In the genomic region with DNA sequence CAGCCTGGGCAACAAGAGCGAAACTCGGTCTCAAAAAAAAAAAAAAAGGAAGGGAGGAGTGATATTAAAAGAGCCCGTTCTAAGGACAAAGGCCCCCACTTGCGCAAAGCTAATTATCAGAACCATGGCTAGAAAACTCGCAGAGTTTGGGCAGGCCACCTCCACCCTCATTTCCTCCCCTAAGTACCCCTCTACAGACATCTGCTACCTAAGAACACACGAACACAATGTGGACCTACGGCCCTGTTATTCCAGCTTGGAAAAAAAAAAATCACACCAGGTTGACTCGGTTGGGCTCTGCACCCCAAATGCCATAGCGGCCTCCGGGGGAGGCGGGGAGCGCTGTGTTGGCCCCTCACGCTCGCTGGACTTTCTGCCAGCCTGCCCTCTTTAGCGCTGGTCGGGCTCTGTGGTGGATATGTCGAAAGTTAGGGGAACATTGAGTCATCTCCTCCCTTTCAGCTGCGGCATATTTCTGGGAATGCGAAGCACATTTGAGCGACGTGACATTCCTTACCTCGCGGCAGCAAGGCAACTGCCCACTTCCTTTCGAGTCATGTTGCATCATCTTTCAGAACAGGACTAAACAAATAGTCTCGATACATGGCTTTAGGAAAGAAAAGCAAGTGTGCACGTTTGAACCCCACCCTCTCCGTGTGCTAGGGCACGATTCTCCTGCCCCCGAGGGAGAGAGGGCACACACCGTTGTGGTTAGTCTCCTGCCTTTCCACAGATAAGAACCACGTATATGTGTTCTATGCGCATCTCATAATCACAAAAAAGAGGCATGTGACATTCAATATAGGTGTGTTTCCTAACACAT, we compare ENCODE assay signal across 1 cellular context.
TF ChIP-seq lines count a peak whose summit lies in the region.

No MANE protein-coding gene starts in this region.

TF ChIP-seq in K562, 482 proteins besides CTCF, POLR2A, EP300 and RAD21 (continued from another document and continues in another):
- TF ChIP-seq, protein P1, sequence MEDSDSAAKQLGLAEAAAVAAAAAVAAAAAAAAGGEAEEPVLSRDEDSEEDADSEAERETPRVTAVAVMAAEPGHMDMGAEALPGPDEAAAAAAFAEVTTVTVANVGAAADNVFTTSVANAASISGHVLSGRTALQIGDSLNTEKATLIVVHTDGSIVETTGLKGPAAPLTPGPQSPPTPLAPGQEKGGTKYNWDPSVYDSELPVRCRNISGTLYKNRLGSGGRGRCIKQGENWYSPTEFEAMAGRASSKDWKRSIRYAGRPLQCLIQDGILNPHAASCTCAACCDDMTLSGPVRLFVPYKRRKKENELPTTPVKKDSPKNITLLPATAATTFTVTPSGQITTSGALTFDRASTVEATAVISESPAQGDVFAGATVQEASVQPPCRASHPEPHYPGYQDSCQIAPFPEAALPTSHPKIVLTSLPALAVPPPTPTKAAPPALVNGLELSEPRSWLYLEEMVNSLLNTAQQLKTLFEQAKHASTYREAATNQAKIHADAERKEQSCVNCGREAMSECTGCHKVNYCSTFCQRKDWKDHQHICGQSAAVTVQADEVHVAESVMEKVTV (CRISPR knock-in tag; IDR thresholded peaks at IDR 0.05): peak; percentile 37; the same call in 1 of the 2 replicates
- peak; percentile 85 for TF ChIP-seq MYC (IDR thresholded peaks at IDR 0.05; ENCODE audit: low read depth, low read length)
- no peak for TF ChIP-seq MYC (CRISPR knock-in tag; IDR thresholded peaks at IDR 0.05; ENCODE audit: borderline replicate concordance, low read depth)
- TF ChIP-seq NR2C2 (CRISPR knock-in tag; IDR thresholded peaks at IDR 0.05): no peak
- peak; percentile 63; the same call in 1 of the 2 replicates for TF ChIP-seq NR2C2 (tag; IDR thresholded peaks at IDR 0.05)
- TF ChIP-seq, protein P2, sequence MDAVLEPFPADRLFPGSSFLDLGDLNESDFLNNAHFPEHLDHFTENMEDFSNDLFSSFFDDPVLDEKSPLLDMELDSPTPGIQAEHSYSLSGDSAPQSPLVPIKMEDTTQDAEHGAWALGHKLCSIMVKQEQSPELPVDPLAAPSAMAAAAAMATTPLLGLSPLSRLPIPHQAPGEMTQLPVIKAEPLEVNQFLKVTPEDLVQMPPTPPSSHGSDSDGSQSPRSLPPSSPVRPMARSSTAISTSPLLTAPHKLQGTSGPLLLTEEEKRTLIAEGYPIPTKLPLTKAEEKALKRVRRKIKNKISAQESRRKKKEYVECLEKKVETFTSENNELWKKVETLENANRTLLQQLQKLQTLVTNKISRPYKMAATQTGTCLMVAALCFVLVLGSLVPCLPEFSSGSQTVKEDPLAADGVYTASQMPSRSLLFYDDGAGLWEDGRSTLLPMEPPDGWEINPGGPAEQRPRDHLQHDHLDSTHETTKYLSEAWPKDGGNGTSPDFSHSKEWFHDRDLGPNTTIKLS (IDR thresholded peaks at IDR 0.05; ENCODE audit: borderline replicate concordance, low read depth): peak; percentile 47; the same call in 1 of the 2 replicates
- TF ChIP-seq, protein P3, sequence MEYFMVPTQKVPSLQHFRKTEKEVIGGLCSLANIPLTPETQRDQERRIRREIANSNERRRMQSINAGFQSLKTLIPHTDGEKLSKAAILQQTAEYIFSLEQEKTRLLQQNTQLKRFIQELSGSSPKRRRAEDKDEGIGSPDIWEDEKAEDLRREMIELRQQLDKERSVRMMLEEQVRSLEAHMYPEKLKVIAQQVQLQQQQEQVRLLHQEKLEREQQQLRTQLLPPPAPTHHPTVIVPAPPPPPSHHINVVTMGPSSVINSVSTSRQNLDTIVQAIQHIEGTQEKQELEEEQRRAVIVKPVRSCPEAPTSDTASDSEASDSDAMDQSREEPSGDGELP (CRISPR knock-in tag; IDR thresholded peaks at IDR 0.05; ENCODE audit: borderline replicate concordance): peak; percentile 22; the same call in 1 of the 2 replicates
- peak; percentile 56 for TF ChIP-seq GABPA (tag; conservative IDR thresholded peaks at IDR 0.05; ENCODE audit: low read depth)
- TF ChIP-seq, protein P4, sequence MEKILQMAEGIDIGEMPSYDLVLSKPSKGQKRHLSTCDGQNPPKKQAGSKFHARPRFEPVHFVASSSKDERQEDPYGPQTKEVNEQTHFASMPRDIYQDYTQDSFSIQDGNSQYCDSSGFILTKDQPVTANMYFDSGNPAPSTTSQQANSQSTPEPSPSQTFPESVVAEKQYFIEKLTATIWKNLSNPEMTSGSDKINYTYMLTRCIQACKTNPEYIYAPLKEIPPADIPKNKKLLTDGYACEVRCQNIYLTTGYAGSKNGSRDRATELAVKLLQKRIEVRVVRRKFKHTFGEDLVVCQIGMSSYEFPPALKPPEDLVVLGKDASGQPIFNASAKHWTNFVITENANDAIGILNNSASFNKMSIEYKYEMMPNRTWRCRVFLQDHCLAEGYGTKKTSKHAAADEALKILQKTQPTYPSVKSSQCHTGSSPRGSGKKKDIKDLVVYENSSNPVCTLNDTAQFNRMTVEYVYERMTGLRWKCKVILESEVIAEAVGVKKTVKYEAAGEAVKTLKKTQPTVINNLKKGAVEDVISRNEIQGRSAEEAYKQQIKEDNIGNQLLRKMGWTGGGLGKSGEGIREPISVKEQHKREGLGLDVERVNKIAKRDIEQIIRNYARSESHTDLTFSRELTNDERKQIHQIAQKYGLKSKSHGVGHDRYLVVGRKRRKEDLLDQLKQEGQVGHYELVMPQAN (IDR thresholded peaks at IDR 0.05; ENCODE audit: borderline replicate concordance): no peak
- no peak; a peak in 1 of 4 replicates for TF ChIP-seq NRF1 (conservative IDR thresholded peaks at IDR 0.05 in 1 of 2, IDR thresholded peaks at IDR 0.05 in 1 of 2)
- peak; percentile 54; the same call in 1 of the 2 replicates for TF ChIP-seq SMARCE1 (IDR thresholded peaks at IDR 0.05)
- peak; percentile 87 for TF ChIP-seq EP400 (IDR thresholded peaks at IDR 0.05)
- TF ChIP-seq CREM (IDR thresholded peaks at IDR 0.05; ENCODE audit: low read depth): peak; percentile 30; the same call in 1 of the 2 replicates
- TF ChIP-seq GATAD2A (IDR thresholded peaks at IDR 0.05): no peak
- TF ChIP-seq, protein P5, sequence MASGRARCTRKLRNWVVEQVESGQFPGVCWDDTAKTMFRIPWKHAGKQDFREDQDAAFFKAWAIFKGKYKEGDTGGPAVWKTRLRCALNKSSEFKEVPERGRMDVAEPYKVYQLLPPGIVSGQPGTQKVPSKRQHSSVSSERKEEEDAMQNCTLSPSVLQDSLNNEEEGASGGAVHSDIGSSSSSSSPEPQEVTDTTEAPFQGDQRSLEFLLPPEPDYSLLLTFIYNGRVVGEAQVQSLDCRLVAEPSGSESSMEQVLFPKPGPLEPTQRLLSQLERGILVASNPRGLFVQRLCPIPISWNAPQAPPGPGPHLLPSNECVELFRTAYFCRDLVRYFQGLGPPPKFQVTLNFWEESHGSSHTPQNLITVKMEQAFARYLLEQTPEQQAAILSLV (tag; IDR thresholded peaks at IDR 0.05): peak; percentile 80; the same call in 1 of the 2 replicates
- TF ChIP-seq ARID1B (IDR thresholded peaks at IDR 0.05): peak; percentile 74
- peak; percentile 28; the same call in 1 of the 2 replicates for TF ChIP-seq ZNF584 (CRISPR knock-in tag; IDR thresholded peaks at IDR 0.05; ENCODE audit: low read depth)
- TF ChIP-seq ZNF41 (CRISPR knock-in tag; conservative IDR thresholded peaks at IDR 0.05): no peak
- TF ChIP-seq MTF1 (CRISPR knock-in tag; IDR thresholded peaks at IDR 0.05; ENCODE audit: borderline replicate concordance): no peak
- peak; percentile 68 for TF ChIP-seq ZEB2 (IDR thresholded peaks at IDR 0.05)
- TF ChIP-seq ZKSCAN8 (CRISPR knock-in tag; IDR thresholded peaks at IDR 0.05): peak; percentile 70; the same call in 1 of the 2 replicates
- TF ChIP-seq, protein P6, sequence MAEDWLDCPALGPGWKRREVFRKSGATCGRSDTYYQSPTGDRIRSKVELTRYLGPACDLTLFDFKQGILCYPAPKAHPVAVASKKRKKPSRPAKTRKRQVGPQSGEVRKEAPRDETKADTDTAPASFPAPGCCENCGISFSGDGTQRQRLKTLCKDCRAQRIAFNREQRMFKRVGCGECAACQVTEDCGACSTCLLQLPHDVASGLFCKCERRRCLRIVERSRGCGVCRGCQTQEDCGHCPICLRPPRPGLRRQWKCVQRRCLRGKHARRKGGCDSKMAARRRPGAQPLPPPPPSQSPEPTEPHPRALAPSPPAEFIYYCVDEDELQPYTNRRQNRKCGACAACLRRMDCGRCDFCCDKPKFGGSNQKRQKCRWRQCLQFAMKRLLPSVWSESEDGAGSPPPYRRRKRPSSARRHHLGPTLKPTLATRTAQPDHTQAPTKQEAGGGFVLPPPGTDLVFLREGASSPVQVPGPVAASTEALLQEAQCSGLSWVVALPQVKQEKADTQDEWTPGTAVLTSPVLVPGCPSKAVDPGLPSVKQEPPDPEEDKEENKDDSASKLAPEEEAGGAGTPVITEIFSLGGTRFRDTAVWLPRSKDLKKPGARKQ (CRISPR knock-in tag; IDR thresholded peaks at IDR 0.05): peak; percentile 63; the same call in 1 of the 2 replicates
- TF ChIP-seq, protein P7, sequence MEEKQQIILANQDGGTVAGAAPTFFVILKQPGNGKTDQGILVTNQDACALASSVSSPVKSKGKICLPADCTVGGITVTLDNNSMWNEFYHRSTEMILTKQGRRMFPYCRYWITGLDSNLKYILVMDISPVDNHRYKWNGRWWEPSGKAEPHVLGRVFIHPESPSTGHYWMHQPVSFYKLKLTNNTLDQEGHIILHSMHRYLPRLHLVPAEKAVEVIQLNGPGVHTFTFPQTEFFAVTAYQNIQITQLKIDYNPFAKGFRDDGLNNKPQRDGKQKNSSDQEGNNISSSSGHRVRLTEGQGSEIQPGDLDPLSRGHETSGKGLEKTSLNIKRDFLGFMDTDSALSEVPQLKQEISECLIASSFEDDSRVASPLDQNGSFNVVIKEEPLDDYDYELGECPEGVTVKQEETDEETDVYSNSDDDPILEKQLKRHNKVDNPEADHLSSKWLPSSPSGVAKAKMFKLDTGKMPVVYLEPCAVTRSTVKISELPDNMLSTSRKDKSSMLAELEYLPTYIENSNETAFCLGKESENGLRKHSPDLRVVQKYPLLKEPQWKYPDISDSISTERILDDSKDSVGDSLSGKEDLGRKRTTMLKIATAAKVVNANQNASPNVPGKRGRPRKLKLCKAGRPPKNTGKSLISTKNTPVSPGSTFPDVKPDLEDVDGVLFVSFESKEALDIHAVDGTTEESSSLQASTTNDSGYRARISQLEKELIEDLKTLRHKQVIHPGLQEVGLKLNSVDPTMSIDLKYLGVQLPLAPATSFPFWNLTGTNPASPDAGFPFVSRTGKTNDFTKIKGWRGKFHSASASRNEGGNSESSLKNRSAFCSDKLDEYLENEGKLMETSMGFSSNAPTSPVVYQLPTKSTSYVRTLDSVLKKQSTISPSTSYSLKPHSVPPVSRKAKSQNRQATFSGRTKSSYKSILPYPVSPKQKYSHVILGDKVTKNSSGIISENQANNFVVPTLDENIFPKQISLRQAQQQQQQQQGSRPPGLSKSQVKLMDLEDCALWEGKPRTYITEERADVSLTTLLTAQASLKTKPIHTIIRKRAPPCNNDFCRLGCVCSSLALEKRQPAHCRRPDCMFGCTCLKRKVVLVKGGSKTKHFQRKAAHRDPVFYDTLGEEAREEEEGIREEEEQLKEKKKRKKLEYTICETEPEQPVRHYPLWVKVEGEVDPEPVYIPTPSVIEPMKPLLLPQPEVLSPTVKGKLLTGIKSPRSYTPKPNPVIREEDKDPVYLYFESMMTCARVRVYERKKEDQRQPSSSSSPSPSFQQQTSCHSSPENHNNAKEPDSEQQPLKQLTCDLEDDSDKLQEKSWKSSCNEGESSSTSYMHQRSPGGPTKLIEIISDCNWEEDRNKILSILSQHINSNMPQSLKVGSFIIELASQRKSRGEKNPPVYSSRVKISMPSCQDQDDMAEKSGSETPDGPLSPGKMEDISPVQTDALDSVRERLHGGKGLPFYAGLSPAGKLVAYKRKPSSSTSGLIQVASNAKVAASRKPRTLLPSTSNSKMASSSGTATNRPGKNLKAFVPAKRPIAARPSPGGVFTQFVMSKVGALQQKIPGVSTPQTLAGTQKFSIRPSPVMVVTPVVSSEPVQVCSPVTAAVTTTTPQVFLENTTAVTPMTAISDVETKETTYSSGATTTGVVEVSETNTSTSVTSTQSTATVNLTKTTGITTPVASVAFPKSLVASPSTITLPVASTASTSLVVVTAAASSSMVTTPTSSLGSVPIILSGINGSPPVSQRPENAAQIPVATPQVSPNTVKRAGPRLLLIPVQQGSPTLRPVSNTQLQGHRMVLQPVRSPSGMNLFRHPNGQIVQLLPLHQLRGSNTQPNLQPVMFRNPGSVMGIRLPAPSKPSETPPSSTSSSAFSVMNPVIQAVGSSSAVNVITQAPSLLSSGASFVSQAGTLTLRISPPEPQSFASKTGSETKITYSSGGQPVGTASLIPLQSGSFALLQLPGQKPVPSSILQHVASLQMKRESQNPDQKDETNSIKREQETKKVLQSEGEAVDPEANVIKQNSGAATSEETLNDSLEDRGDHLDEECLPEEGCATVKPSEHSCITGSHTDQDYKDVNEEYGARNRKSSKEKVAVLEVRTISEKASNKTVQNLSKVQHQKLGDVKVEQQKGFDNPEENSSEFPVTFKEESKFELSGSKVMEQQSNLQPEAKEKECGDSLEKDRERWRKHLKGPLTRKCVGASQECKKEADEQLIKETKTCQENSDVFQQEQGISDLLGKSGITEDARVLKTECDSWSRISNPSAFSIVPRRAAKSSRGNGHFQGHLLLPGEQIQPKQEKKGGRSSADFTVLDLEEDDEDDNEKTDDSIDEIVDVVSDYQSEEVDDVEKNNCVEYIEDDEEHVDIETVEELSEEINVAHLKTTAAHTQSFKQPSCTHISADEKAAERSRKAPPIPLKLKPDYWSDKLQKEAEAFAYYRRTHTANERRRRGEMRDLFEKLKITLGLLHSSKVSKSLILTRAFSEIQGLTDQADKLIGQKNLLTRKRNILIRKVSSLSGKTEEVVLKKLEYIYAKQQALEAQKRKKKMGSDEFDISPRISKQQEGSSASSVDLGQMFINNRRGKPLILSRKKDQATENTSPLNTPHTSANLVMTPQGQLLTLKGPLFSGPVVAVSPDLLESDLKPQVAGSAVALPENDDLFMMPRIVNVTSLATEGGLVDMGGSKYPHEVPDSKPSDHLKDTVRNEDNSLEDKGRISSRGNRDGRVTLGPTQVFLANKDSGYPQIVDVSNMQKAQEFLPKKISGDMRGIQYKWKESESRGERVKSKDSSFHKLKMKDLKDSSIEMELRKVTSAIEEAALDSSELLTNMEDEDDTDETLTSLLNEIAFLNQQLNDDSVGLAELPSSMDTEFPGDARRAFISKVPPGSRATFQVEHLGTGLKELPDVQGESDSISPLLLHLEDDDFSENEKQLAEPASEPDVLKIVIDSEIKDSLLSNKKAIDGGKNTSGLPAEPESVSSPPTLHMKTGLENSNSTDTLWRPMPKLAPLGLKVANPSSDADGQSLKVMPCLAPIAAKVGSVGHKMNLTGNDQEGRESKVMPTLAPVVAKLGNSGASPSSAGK (IDR thresholded peaks at IDR 0.05): peak; percentile 87
- TF ChIP-seq TEAD4 (IDR thresholded peaks at IDR 0.05; ENCODE audit: low read length): peak; percentile 42; the same call in 1 of the 2 replicates
- no peak for TF ChIP-seq TEAD4 (CRISPR knock-in tag; IDR thresholded peaks at IDR 0.05; ENCODE audit: borderline replicate concordance)
- peak in 1 of 2 experiments; percentile 41; a peak in 1 of 4 replicates for TF ChIP-seq ARNT (IDR thresholded peaks at IDR 0.05)
- TF ChIP-seq MIER1 (IDR thresholded peaks at IDR 0.05; ENCODE audit: low read depth): no peak
- peak; percentile 37; the same call in 1 of the 2 replicates for TF ChIP-seq TCF3 (CRISPR knock-in tag; IDR thresholded peaks at IDR 0.05)
- peak; percentile 75; the same call in 1 of the 2 replicates for TF ChIP-seq DMBX1 (CRISPR knock-in tag; IDR thresholded peaks at IDR 0.05; ENCODE audit: borderline replicate concordance)
- TF ChIP-seq, protein P8, sequence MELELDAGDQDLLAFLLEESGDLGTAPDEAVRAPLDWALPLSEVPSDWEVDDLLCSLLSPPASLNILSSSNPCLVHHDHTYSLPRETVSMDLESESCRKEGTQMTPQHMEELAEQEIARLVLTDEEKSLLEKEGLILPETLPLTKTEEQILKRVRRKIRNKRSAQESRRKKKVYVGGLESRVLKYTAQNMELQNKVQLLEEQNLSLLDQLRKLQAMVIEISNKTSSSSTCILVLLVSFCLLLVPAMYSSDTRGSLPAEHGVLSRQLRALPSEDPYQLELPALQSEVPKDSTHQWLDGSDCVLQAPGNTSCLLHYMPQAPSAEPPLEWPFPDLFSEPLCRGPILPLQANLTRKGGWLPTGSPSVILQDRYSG (tag; conservative IDR thresholded peaks at IDR 0.05; ENCODE audit: low read depth): no peak
- TF ChIP-seq ZNF76 (CRISPR knock-in tag; IDR thresholded peaks at IDR 0.05; ENCODE audit: borderline replicate concordance): 0 out of 2 replicates have a peak, but pooled peaks have one; percentile 42
- peak; percentile 92 for TF ChIP-seq CEBPB (tag; IDR thresholded peaks at IDR 0.05)
